1 cellular context compared by ENCODE assay signal in the genomic region with DNA sequence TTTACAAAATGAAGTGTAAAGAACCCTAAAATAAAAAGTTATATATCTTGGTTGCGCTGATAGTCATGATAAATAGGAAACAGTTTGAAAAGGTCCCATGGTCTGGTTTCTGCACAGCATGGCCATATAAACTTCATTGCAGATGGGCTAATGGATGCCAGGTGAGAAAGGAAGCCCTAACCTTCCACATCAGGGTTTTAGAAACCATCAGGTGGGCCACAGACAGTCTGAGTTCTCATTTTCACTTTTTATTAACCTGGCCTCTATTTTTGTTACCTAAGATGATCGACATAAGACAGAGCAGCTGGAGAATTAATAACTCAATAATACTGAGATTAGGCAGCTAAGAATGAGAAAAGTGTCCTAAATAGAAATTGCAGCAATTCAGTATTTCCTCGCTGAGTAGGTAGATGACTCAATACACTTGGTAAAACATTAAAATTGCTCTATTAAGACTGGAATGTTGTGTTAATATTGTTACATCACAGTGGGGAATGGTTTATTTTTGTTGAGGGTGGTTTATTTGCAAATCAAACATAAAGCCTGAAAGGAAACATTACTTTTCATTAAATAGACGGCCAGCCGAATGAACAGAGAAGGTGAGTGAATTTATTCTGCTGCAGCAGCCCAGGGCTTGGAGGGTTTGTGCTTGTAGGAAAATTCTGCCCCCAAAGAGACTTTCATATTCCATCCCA.
TF ChIP-seq lines count a peak whose summit lies in the region.

No MANE protein-coding gene starts in this region.

TF ChIP-seq in HEK293, 187 proteins besides CTCF, POLR2A, EP300 and RAD21 (continued from another document):
- TF ChIP-seq, protein P1, sequence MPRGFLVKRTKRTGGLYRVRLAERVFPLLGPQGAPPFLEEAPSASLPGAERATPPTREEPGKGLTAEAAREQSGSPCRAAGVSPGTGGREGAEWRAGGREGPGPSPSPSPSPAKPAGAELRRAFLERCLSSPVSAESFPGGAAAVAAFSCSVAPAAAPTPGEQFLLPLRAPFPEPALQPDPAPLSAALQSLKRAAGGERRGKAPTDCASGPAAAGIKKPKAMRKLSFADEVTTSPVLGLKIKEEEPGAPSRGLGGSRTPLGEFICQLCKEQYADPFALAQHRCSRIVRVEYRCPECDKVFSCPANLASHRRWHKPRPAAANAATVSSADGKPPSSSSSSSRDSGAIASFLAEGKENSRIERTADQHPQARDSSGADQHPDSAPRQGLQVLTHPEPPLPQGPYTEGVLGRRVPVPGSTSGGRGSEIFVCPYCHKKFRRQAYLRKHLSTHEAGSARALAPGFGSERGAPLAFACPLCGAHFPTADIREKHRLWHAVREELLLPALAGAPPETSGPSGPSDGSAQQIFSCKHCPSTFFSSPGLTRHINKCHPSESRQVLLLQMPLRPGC (tag by site-specific recombination; IDR thresholded peaks at IDR 0.05) = no peak
- TF ChIP-seq, protein P2, sequence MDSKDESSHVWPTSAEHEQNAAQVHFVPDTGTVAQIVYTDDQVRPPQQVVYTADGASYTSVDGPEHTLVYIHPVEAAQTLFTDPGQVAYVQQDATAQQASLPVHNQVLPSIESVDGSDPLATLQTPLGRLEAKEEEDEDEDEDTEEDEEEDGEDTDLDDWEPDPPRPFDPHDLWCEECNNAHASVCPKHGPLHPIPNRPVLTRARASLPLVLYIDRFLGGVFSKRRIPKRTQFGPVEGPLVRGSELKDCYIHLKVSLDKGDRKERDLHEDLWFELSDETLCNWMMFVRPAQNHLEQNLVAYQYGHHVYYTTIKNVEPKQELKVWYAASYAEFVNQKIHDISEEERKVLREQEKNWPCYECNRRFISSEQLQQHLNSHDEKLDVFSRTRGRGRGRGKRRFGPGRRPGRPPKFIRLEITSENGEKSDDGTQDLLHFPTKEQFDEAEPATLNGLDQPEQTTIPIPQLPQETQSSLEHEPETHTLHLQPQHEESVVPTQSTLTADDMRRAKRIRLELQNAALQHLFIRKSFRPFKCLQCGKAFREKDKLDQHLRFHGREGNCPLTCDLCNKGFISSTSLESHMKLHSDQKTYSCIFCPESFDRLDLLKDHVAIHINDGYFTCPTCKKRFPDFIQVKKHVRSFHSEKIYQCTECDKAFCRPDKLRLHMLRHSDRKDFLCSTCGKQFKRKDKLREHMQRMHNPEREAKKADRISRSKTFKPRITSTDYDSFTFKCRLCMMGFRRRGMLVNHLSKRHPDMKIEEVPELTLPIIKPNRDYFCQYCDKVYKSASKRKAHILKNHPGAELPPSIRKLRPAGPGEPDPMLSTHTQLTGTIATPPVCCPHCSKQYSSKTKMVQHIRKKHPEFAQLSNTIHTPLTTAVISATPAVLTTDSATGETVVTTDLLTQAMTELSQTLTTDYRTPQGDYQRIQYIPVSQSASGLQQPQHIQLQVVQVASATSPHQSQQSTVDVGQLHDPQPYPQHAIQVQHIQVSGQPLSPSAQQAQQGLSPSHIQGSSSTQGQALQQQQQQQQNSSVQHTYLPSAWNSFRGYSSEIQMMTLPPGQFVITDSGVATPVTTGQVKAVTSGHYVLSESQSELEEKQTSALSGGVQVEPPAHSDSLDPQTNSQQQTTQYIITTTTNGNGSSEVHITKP (tag by site-specific recombination; IDR thresholded peaks at IDR 0.05) = peak; percentile 55
- TF ChIP-seq WT1 (tag by site-specific recombination; IDR thresholded peaks at IDR 0.05) (no peak), ZNF488 (tag by site-specific recombination; IDR thresholded peaks at IDR 0.05) (no peak), ZXDB (tag by site-specific recombination; IDR thresholded peaks at IDR 0.05) (0 out of 2 replicates have a peak, but pooled peaks have one; percentile 15), KLF8 (tag by site-specific recombination; IDR thresholded peaks at IDR 0.05) (peak; percentile 85), ZNF398 (tag by site-specific recombination; IDR thresholded peaks at IDR 0.05) (peak; percentile 17; the same call in 1 of the 2 replicates), ZNF600 (tag by site-specific recombination; IDR thresholded peaks at IDR 0.05) (0 out of 2 replicates have a peak, but pooled peaks have one; percentile 16), ZNF596 (tag by site-specific recombination; IDR thresholded peaks at IDR 0.05) (no peak), ZFP69B (tag by site-specific recombination; IDR thresholded peaks at IDR 0.05) (peak; percentile 67), ZNF629 (tag by site-specific recombination; IDR thresholded peaks at IDR 0.05) (peak; percentile 73), KLF17 (tag by site-specific recombination; IDR thresholded peaks at IDR 0.05) (peak; percentile 97), KLF10 (tag by site-specific recombination; IDR thresholded peaks at IDR 0.05) (peak; percentile 33; the same call in 1 of the 2 replicates), KLF1 (tag by site-specific recombination; IDR thresholded peaks at IDR 0.05) (peak; percentile 90), BCL6B (tag by site-specific recombination; IDR thresholded peaks at IDR 0.05) (peak; percentile 68), ZNF140 (tag by site-specific recombination; IDR thresholded peaks at IDR 0.05) (no peak)
- TF ChIP-seq, protein P3, sequence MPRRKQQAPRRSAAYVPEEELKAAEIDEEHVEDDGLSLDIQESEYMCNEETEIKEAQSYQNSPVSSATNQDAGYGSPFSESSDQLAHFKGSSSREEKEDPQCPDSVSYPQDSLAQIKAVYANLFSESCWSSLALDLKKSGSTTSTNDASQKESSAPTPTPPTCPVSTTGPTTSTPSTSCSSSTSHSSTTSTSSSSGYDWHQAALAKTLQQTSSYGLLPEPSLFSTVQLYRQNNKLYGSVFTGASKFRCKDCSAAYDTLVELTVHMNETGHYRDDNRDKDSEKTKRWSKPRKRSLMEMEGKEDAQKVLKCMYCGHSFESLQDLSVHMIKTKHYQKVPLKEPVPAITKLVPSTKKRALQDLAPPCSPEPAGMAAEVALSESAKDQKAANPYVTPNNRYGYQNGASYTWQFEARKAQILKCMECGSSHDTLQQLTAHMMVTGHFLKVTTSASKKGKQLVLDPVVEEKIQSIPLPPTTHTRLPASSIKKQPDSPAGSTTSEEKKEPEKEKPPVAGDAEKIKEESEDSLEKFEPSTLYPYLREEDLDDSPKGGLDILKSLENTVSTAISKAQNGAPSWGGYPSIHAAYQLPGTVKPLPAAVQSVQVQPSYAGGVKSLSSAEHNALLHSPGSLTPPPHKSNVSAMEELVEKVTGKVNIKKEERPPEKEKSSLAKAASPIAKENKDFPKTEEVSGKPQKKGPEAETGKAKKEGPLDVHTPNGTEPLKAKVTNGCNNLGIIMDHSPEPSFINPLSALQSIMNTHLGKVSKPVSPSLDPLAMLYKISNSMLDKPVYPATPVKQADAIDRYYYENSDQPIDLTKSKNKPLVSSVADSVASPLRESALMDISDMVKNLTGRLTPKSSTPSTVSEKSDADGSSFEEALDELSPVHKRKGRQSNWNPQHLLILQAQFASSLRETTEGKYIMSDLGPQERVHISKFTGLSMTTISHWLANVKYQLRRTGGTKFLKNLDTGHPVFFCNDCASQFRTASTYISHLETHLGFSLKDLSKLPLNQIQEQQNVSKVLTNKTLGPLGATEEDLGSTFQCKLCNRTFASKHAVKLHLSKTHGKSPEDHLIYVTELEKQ (tag by site-specific recombination; IDR thresholded peaks at IDR 0.05; ENCODE audit: borderline replicate concordance) = 0 out of 2 replicates have a peak, but pooled peaks have one; percentile 1
- TF ChIP-seq, protein P4, sequence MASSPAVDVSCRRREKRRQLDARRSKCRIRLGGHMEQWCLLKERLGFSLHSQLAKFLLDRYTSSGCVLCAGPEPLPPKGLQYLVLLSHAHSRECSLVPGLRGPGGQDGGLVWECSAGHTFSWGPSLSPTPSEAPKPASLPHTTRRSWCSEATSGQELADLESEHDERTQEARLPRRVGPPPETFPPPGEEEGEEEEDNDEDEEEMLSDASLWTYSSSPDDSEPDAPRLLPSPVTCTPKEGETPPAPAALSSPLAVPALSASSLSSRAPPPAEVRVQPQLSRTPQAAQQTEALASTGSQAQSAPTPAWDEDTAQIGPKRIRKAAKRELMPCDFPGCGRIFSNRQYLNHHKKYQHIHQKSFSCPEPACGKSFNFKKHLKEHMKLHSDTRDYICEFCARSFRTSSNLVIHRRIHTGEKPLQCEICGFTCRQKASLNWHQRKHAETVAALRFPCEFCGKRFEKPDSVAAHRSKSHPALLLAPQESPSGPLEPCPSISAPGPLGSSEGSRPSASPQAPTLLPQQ (tag by site-specific recombination; IDR thresholded peaks at IDR 0.05) = 0 out of 2 replicates have a peak, but pooled peaks have one; percentile 45
